In genomic region chrX:32774966-32775365, GRCh38 we compare ENCODE assay signal across 3 cellular contexts.
TF ChIP-seq lines count a peak whose summit lies in the region.

No MANE protein-coding gene starts in this region.

TF ChIP-seq in SK-N-SH, 30 proteins besides CTCF, POLR2A, EP300 and RAD21 (continued from another document):
- TF ChIP-seq REST (IDR thresholded peaks at IDR 0.05; ENCODE audit: low read depth, low read length) = peak; percentile 18; the same call in 1 of the 2 replicates

TF ChIP-seq in SK-N-SH treated with all-trans-retinoic acid at 6 μM for 48 hours, 23 proteins besides CTCF, POLR2A, EP300 and RAD21 (continued from another document):
- TF ChIP-seq TSHZ2 (CRISPR knock-in tag; IDR thresholded peaks at IDR 0.05) = no peak
- no peak for TF ChIP-seq ISL1 (CRISPR knock-in tag; IDR thresholded peaks at IDR 0.05)
- TF ChIP-seq TCF4 (CRISPR knock-in tag; IDR thresholded peaks at IDR 0.05; ENCODE audit: borderline replicate concordance) = no peak
- no peak for TF ChIP-seq CSRNP3 (CRISPR knock-in tag; IDR thresholded peaks at IDR 0.05)
TF ChIP-seq in SK-N-SH treated with all-trans-retinoic acid at 6 μM for 48 hours: peak in this region for 0.

TF ChIP-seq in HEK293, 187 proteins besides CTCF, POLR2A, EP300 and RAD21:
- TF ChIP-seq REST (tag by site-specific recombination; IDR thresholded peaks at IDR 0.05) (peak; percentile 69; the same call in 1 of the 2 replicates), ZNF184 (tag by site-specific recombination; IDR thresholded peaks at IDR 0.05) (no peak)
